1 cellular context compared by ENCODE assay signal in genomic region chr11:45265963-45266692, GRCh38.
A peak's percentile ranks its signal among the peaks of the same experiment; 100 is the strongest.
TF ChIP-seq lines count a peak whose summit lies in the region.

No MANE protein-coding gene starts in this region.

TF ChIP-seq in HepG2, 621 proteins besides CTCF, POLR2A, EP300 and RAD21 (continued from another document):
- TF ChIP-seq MAFF (IDR thresholded peaks at IDR 0.05; ENCODE audit: low read depth, low read length), result peak; percentile 29; the same call in 1 of the 2 replicates
